27 cellular contexts compared by ENCODE assay signal in genomic region chr14:94426526-94426925, GRCh38. TPM values are rescaled to one million over a fixed set of nuclear protein-coding genes. Genes with fewer than 3 reads are reported as not detected.
A peak's percentile ranks its signal among the peaks of the same experiment; 100 is the strongest.
DNase-seq lines count a peak whose midpoint lies in the region; ATAC-seq, FAIRE-seq and TF ChIP-seq lines count a peak whose summit lies in the region.
"Had no signal": no experiment of that assay in that cellular context is flagged by ENCODE, and none has a peak within 500 bp of the region (broad histone marks: within the 10 kb centered on the region; RNA-seq: fewer than 3 reads in every experiment).

No MANE protein-coding gene starts in this region.

- H3K79me2 ChIP-seq in GM23338 (replicated peaks; ENCODE audit: insufficient read depth) (no peaks in the 10 kb centered on the region), keratinocyte (ENCODE audit: control insufficient read depth, insufficient read depth, low read length) (no peaks in the 10 kb centered on the region), PC-9 (ENCODE audit: low read depth) (no peaks in the 10 kb centered on the region)

- H3K27ac ChIP-seq in GM23338 (ENCODE audit: low read depth) (no peak overlapping the region), keratinocyte (ENCODE audit: control insufficient read depth, insufficient read depth, low read length) (no peak overlapping the region), prostate gland (no peak overlapping the region), PC-9 (no peak overlapping the region)
- H3K27ac ChIP-seq: GM23248, HL-60 had no signal

- H3K36me3 ChIP-seq in GM23338 (ENCODE audit: insufficient read depth) (no peaks in the 10 kb centered on the region), bronchial epithelial cell (ENCODE audit: control insufficient read depth, insufficient read depth, low read length) (no peaks in the 10 kb centered on the region), keratinocyte (ENCODE audit: control insufficient read depth in 2 of 2, extremely low read depth in 1 of 2, insufficient read depth in 2 of 2, low read length in 2 of 2) (no peaks in the 10 kb centered on the region), prostate gland (no peaks in the 10 kb centered on the region), PC-9 (ENCODE audit: low read depth) (no peaks in the 10 kb centered on the region)
- H3K36me3 ChIP-seq: BE2C had no signal

- peaks cover 11% of the 10 kb centered on the region; the same call in 2 of the 3 replicates for H3K9me3 Mint-ChIP-seq in GM23338

- H3K4me2 ChIP-seq in GM23338 = no peak overlapping the region
- peak overlapping the region; percentile 65 for H3K4me2 ChIP-seq in keratinocyte (ENCODE audit: control insufficient read depth, extremely low read depth, insufficient read depth, low read depth, low read length)
- no peak overlapping the region for H3K4me2 ChIP-seq in PC-9

- H4K20me1 ChIP-seq in GM23338 (replicated peaks; ENCODE audit: insufficient read depth) = no peaks in the 10 kb centered on the region
- no peaks in the 10 kb centered on the region for H4K20me1 ChIP-seq in keratinocyte (ENCODE audit: control insufficient read depth, extremely low read depth, insufficient read depth, low read length)
- no peaks in the 10 kb centered on the region for H4K20me1 ChIP-seq in PC-9 (ENCODE audit: insufficient read depth)

- CTCF ChIA-PET in PC-9 (lab: Charles Lee) = no interaction called here

- H3K9me1 ChIP-seq in keratinocyte (ENCODE audit: control insufficient read depth, extremely low read depth, insufficient read depth, low read length) = no peaks in the 10 kb centered on the region

- FAIRE-seq in bronchial epithelial cell (lab: Jason Lieb, UNC) = no peak
- FAIRE-seq in keratinocyte (lab: Jason Lieb, UNC) = peak; percentile 92
- FAIRE-seq: A204.1, G401.6, GM12892, GM18507, H54 had no signal

- TF ChIP-seq POLR2A in prostate gland (IDR thresholded peaks at IDR 0.05) = no peak

- no peak for DNase-seq in GM23338 (ENCODE audit: low spot score)
- DNase-seq in bronchial epithelial cell (ENCODE audit: low read depth) = peak; percentile 55
- no peak for DNase-seq in keratinocyte (ENCODE audit: low read depth, low spot score)
- peak; percentile 50 for DNase-seq in prostate gland (ENCODE audit: low spot score)
- no peak for DNase-seq in NCI-H446 (lab: John Stamatoyannopoulos, UW)
- no peak for DNase-seq in NCI-H774 (lab: John Stamatoyannopoulos, UW)
- no peak for DNase-seq in PC-9
- DNase-seq: ACHN; BE2C; C1 segment of cervical spinal cord; CD4-positive, CD25-positive, alpha-beta regulatory T cell; CD8-positive, alpha-beta memory T cell; COR-L47; DMS 273 treated with DMSO at 0.1 percent for 48 hours; DMS53; DND-41; EL; GM23248; HCEC 1CT had no signal

- H3K36me3 Mint-ChIP-seq in GM23338 (ENCODE audit: low read depth) = no peaks in the 10 kb centered on the region
- H3K36me3 Mint-ChIP-seq: CD4-positive, CD25-positive, alpha-beta regulatory T cell; CD8-positive, alpha-beta memory T cell had no signal

- H3K9me2 ChIP-seq in GM23338 (ENCODE audit: insufficient read depth) (no peaks in the 10 kb centered on the region), PC-9 (ENCODE audit: insufficient read depth) (no peaks in the 10 kb centered on the region)

- H3K9ac ChIP-seq in keratinocyte (ENCODE audit: control insufficient read depth, extremely low read depth, insufficient read depth, low read length) = no peak overlapping the region
- H3K9ac ChIP-seq: GM23248 had no signal

- H3F3A ChIP-seq in GM23338 (replicated peaks; ENCODE audit: low read depth) (no peaks in the 10 kb centered on the region), PC-9 (ENCODE audit: insufficient read depth, low read depth) (no peaks in the 10 kb centered on the region)

- no peaks in the 10 kb centered on the region for H3K4me1 ChIP-seq in GM23338 (ENCODE audit: insufficient read depth)
- peaks cover 10% of the 10 kb centered on the region for H3K4me1 ChIP-seq in keratinocyte (ENCODE audit: control insufficient read depth, extremely low read depth, insufficient read depth, low read length)
- no peaks in the 10 kb centered on the region for H3K4me1 ChIP-seq in prostate gland (replicated peaks)
- H3K4me1 ChIP-seq in PC-9 (replicated peaks; ENCODE audit: insufficient read depth) = no peaks in the 10 kb centered on the region
- H3K4me1 ChIP-seq: BE2C had no signal

- H3K4me3 Mint-ChIP-seq in GM23338 = no peak overlapping the region
- H3K4me3 Mint-ChIP-seq: CD4-positive, CD25-positive, alpha-beta regulatory T cell; CD8-positive, alpha-beta memory T cell had no signal

- no TSS peak for BruUV-seq in PC-9 (replicated peaks; lab: Mats Ljungman, UMichigan)

- dilution Hi-C loops in keratinocyte (cut with MboI; ENCODE audit: extremely low pct_ligation_motif_present, low sequenced_read_pairs) = no loop called here

- H3K9me3 ChIP-seq in keratinocyte (ENCODE audit: control insufficient read depth, low read depth, low read length) (no peaks in the 10 kb centered on the region), prostate gland (no peaks in the 10 kb centered on the region), PC-9 (ENCODE audit: insufficient read depth, low read depth) (no peaks in the 10 kb centered on the region)
- H3K9me3 ChIP-seq: BE2C had no signal

- intact Hi-C loops in prostate gland (cut with DNase I) (no loop called here), PC-9 (cut with micrococcal nuclease; ENCODE audit: unreplicated experiment) (no loop called here)

- H3K27me3 ChIP-seq in GM23338 (ENCODE audit: insufficient read depth) (no peaks in the 10 kb centered on the region), bronchial epithelial cell (ENCODE audit: control insufficient read depth, insufficient read depth, low read length) (no peaks in the 10 kb centered on the region), keratinocyte (ENCODE audit: control insufficient read depth, extremely low read depth, insufficient read depth, low read length) (no peaks in the 10 kb centered on the region), prostate gland (replicated peaks; ENCODE audit: insufficient read depth) (no peaks in the 10 kb centered on the region), PC-9 (ENCODE audit: insufficient read depth, low read depth) (peaks cover 5% of the 10 kb centered on the region; the same call in 1 of the 2 replicates)

- POLR2A ChIA-PET in PC-9 (lab: Charles Lee; ENCODE audit: unreplicated experiment) = no interaction called here

- ATAC-seq in GM23338 (no peak), SK-N-SH treated with all-trans-retinoic acid at 6 μM for 48 hours (no peak)

- H3K27ac Mint-ChIP-seq in GM23338 = no peak overlapping the region
- H3K27ac Mint-ChIP-seq: CD4-positive, CD25-positive, alpha-beta regulatory T cell had no signal

- H2AFZ ChIP-seq in GM23338 (0 out of 2 replicates have a peak overlapping the region, but pooled peaks have one; percentile 4), keratinocyte (ENCODE audit: control insufficient read depth, low read length) (no peak overlapping the region), PC-9 (no peak overlapping the region)
- H2AFZ ChIP-seq: GM23248 had no signal

- peaks cover 6% of the 10 kb centered on the region; the same call in 2 of the 3 replicates for H3K4me1 Mint-ChIP-seq in GM23338
- H3K4me1 Mint-ChIP-seq: CD4-positive, CD25-positive, alpha-beta regulatory T cell; CD8-positive, alpha-beta memory T cell had no signal

- peaks cover 4% of the 10 kb centered on the region for H3K27me3 Mint-ChIP-seq in GM23338 (ENCODE audit: insufficient read depth, low read depth, poor library complexity)

- no peak overlapping the region for H3K4me3 ChIP-seq in GM23338
- H3K4me3 ChIP-seq in bronchial epithelial cell (ENCODE audit: low read depth, low read length) = no peak overlapping the region
- H3K4me3 ChIP-seq in keratinocyte (ENCODE audit: control insufficient read depth in 2 of 3, extremely low read depth in 1 of 3, insufficient read depth in 2 of 3, low read depth in 1 of 3, low read length in 3 of 3) = peak overlapping the region in 1 of 3 experiments; percentile 42
- no peak overlapping the region for H3K4me3 ChIP-seq in prostate gland
- H3K4me3 ChIP-seq in PC-9 = no peak overlapping the region
- H3K4me3 ChIP-seq: GM23248 had no signal

- TF ChIP-seq CTCF in GM23338 (conservative IDR thresholded peaks at IDR 0.05; ENCODE audit: low read depth in 2 of 2) (no peak), bronchial epithelial cell (IDR thresholded peaks at IDR 0.05; ENCODE audit: insufficient read depth, low read length, severe bottlenecking) (no peak), keratinocyte (optimal IDR thresholded peaks at IDR 0.05 in 1 of 3, IDR thresholded peaks at IDR 0.05 in 1 of 3, conservative IDR thresholded peaks at IDR 0.05 in 1 of 3; ENCODE audit: extremely low read depth in 1 of 3, insufficient read depth in 2 of 3, low read length in 3 of 3) (no peak), prostate gland (IDR thresholded peaks at IDR 0.05) (no peak), PC-9 (conservative IDR thresholded peaks at IDR 0.05) (no peak)

- 42% methylated on average over 4 of the region's 4 CpGs for WGBS in prostate gland

RNA-seq across cellular contexts. Expression of gene SERPINA11, which starts 26.1 kb away (rescaled TPM):
- total RNA-seq in GM23338 (2014; rRNA removed; shearing (Covaris generic)) = 0.14 TPM in 1 of 2 replicates, not detected in the other
- 0.13 TPM in 1 of 2 replicates, not detected in the other for polyA plus RNA-seq in GM23338 (2016; fragmentation: Nextera tagmentation; extraction: Ambion mirVana)
- total RNA-seq in bronchial epithelial cell = not detected in 2 replicates
- polyA plus RNA-seq in keratinocyte = not detected in 3 replicates
- polyA plus RNA-seq in keratinocyte (2011; ENCODE audit: low read depth) = not detected
- not detected in 2 replicates for polyA plus RNA-seq in keratinocyte (2011; cell fraction: cytosol; rRNA removed)
- polyA plus RNA-seq in keratinocyte (2011; cell fraction: nucleus; rRNA removed) = not detected in 2 replicates
- not detected in 2 replicates for polyA plus RNA-seq in keratinocyte (2012; ENCODE audit: low replicate concordance)
- not detected in 3 replicates for polyA minus RNA-seq in keratinocyte
- not detected for polyA minus RNA-seq in keratinocyte (2011; cell fraction: cytosol; rRNA and poly(A)+ RNA removed)
- not detected in 2 replicates for polyA minus RNA-seq in keratinocyte (2011; cell fraction: nucleus; rRNA and poly(A)+ RNA removed)
- total RNA-seq in prostate gland = not detected
- total RNA-seq in PC-9 (2021) = not detected in 2 replicates
- total RNA-seq: CD4-positive, CD25-positive, alpha-beta regulatory T cell; CD8-positive, alpha-beta memory T cell; GM23248; HT1080 had no signal
- polyA plus RNA-seq: CD4-positive, CD25-positive, alpha-beta regulatory T cell; CD8-positive, alpha-beta memory T cell; GM23248 had no signal

RNA-seq across cellular contexts. Expression of gene SERPINA1, which starts 38.1 kb away (rescaled TPM):
- total RNA-seq in GM23338 (2014; rRNA removed; shearing (Covaris generic)) = not detected in 2 replicates
- polyA plus RNA-seq in GM23338 (2016; fragmentation: Nextera tagmentation; extraction: Ambion mirVana) = not detected in 2 replicates
- total RNA-seq in bronchial epithelial cell = 0.26 and 0.51 TPM in 2 replicates
- polyA plus RNA-seq in keratinocyte = 0.48 to 0.71 TPM (median 0.52 TPM) in 3 replicates
- 0.99 TPM for polyA plus RNA-seq in keratinocyte (2011; ENCODE audit: low read depth)
- polyA plus RNA-seq in keratinocyte (2011; cell fraction: cytosol; rRNA removed) = 0.46 and 0.56 TPM in 2 replicates
- 0.31 and 0.57 TPM in 2 replicates for polyA plus RNA-seq in keratinocyte (2011; cell fraction: nucleus; rRNA removed)
- polyA plus RNA-seq in keratinocyte (2012; ENCODE audit: low replicate concordance) = 0.38 and 0.96 TPM in 2 replicates
- 0.69 to 9.1 TPM (median 1.8 TPM) in 3 replicates for polyA minus RNA-seq in keratinocyte
- not detected for polyA minus RNA-seq in keratinocyte (2011; cell fraction: cytosol; rRNA and poly(A)+ RNA removed)
- not detected in 2 replicates for polyA minus RNA-seq in keratinocyte (2011; cell fraction: nucleus; rRNA and poly(A)+ RNA removed)
- total RNA-seq in prostate gland = 1 to 10 TPM; 4.9 to 9.8 TPM
- not detected in 2 replicates for total RNA-seq in PC-9 (2021)
- total RNA-seq: CD4-positive, CD25-positive, alpha-beta regulatory T cell had no signal
- polyA plus RNA-seq: CD8-positive, alpha-beta memory T cell had no signal

RNA-seq across cellular contexts. Expression of gene SERPINA9, which starts 49.5 kb away (rescaled TPM):
- not detected in 2 replicates for total RNA-seq in GM23338 (2014; rRNA removed; shearing (Covaris generic))
- not detected in 2 replicates for polyA plus RNA-seq in GM23338 (2016; fragmentation: Nextera tagmentation; extraction: Ambion mirVana)
- not detected in 2 replicates for total RNA-seq in bronchial epithelial cell
- polyA plus RNA-seq in keratinocyte = 0.05 TPM in 1 of 3 replicates, not detected in the others
- not detected for polyA plus RNA-seq in keratinocyte (2011; ENCODE audit: low read depth)
- polyA plus RNA-seq in keratinocyte (2011; cell fraction: cytosol; rRNA removed) = 0.05 TPM in 1 of 2 replicates, not detected in the other
- polyA plus RNA-seq in keratinocyte (2011; cell fraction: nucleus; rRNA removed) = 0.08 TPM in 1 of 2 replicates, not detected in the other
- 0.08 and 0.14 TPM in 2 replicates for polyA plus RNA-seq in keratinocyte (2012; ENCODE audit: low replicate concordance)
- not detected in 3 replicates for polyA minus RNA-seq in keratinocyte
- polyA minus RNA-seq in keratinocyte (2011; cell fraction: cytosol; rRNA and poly(A)+ RNA removed) = not detected
- not detected in 2 replicates for polyA minus RNA-seq in keratinocyte (2011; cell fraction: nucleus; rRNA and poly(A)+ RNA removed)
- total RNA-seq in prostate gland = not detected
- total RNA-seq in PC-9 (2021) = not detected in 2 replicates
- total RNA-seq: CD4-positive, CD25-positive, alpha-beta regulatory T cell; CD8-positive, alpha-beta memory T cell; GM23248; HT1080 had no signal
- polyA plus RNA-seq: CD4-positive, CD25-positive, alpha-beta regulatory T cell; CD8-positive, alpha-beta memory T cell had no signal

Comparison
In these comparisons a context has a peak if more than half of its experiments do, and no peak if none do; other contexts are left out.
1. DNase-seq: peak in bronchial epithelial cell (single experiment) and prostate gland (single experiment); none in GM23338 (single experiment), keratinocyte (single experiment), NCI-H446 (0 of 2), NCI-H774 (single experiment) and PC-9 (0 of 2).